Comparison of ENCODE assay signal across 23 cellular contexts in genomic region chr1:74592580-74593355, GRCh38.
"Had no signal": no experiment of that assay in that cellular context is flagged by ENCODE, and none has a peak within 500 bp of the region (broad histone marks: within the 10 kb centered on the region; RNA-seq: fewer than 3 reads in every experiment).

No MANE protein-coding gene starts in this region.

- H3K4me3 Mint-ChIP-seq: activated naive CD4-positive, alpha-beta T cell treated with anti-CD3 and anti-CD28 coated beads, Interleukin-2, amount 50 U/mL, for 24 hours; central memory CD8-positive, alpha-beta T cell; naive B cell; neural crest cell; stimulated activated naive CD8-positive, alpha-beta T cell treated with anti-CD3 and anti-CD28 coated beads, Interleukin-15, Interleukin-2, amounts not matched to agents 100 ng/mL and 50 ng/mL, for 24 hours had no signal

- H3K9me3 Mint-ChIP-seq: activated naive CD4-positive, alpha-beta T cell treated with anti-CD3 and anti-CD28 coated beads, Interleukin-2, amount 50 U/mL, for 24 hours; central memory CD8-positive, alpha-beta T cell; neural crest cell; stimulated activated naive CD8-positive, alpha-beta T cell treated with anti-CD3 and anti-CD28 coated beads, Interleukin-15, Interleukin-2, amounts not matched to agents 100 ng/mL and 50 ng/mL, for 24 hours had no signal

- H3K27ac Mint-ChIP-seq: activated naive CD4-positive, alpha-beta T cell treated with anti-CD3 and anti-CD28 coated beads, Interleukin-2, amount 50 U/mL, for 24 hours; naive B cell; stimulated activated naive CD8-positive, alpha-beta T cell treated with anti-CD3 and anti-CD28 coated beads, Interleukin-15, Interleukin-2, amounts not matched to agents 100 ng/mL and 50 ng/mL, for 24 hours had no signal

- H3K36me3 Mint-ChIP-seq: activated naive CD4-positive, alpha-beta T cell treated with anti-CD3 and anti-CD28 coated beads, Interleukin-2, amount 50 U/mL, for 24 hours; naive B cell had no signal

- H3K4me1 ChIP-seq: ascending aorta, gastrocnemius medialis, heart left ventricle, left lung, psoas muscle, transverse colon, vagina had no signal

- H3K27ac ChIP-seq: ascending aorta, gastrocnemius medialis, heart left ventricle, left lung, psoas muscle, transverse colon, vagina, VCaP had no signal

- ATAC-seq: gastrocnemius medialis, heart left ventricle, left lung, mucosa of descending colon, psoas muscle, right cardiac atrium had no signal

- H3K4me1 Mint-ChIP-seq: activated naive CD4-positive, alpha-beta T cell treated with anti-CD3 and anti-CD28 coated beads, Interleukin-2, amount 50 U/mL, for 24 hours; central memory CD8-positive, alpha-beta T cell; naive B cell had no signal

- H3K27me3 ChIP-seq: ascending aorta, gastrocnemius medialis, left lung, transverse colon, vagina had no signal

- H3K36me3 ChIP-seq: ascending aorta, gastrocnemius medialis, heart left ventricle, left lung, transverse colon, vagina had no signal

- H3K4me3 ChIP-seq: ascending aorta, gastrocnemius medialis, heart left ventricle, left lung, mucosa of descending colon, psoas muscle, transverse colon, vagina had no signal

- H3K27me3 Mint-ChIP-seq: central memory CD8-positive, alpha-beta T cell; stimulated activated naive CD8-positive, alpha-beta T cell treated with anti-CD3 and anti-CD28 coated beads, Interleukin-15, Interleukin-2, amounts not matched to agents 100 ng/mL and 50 ng/mL, for 24 hours had no signal

- DNase-seq: activated CD4-positive, alpha-beta T cell treated with anti-CD3 and anti-CD28 coated beads for 1 hour; activated gamma-delta T cell; cortex of kidney; gastrocnemius medialis; heart left ventricle; kidney; left lung; mammary epithelial cell; mucosa of descending colon; naive B cell; psoas muscle; right cardiac atrium; small intestine; stimulated activated CD4-positive, alpha-beta T cell treated with anti-CD3 and anti-CD28 coated beads, Interleukin-15, amount 100 ng/mL, for 24 hours; stimulated activated CD4-positive, alpha-beta T cell treated with anti-CD3 and anti-CD28 coated beads, Interleukin-2, amount 100 ng/mL, for 48 hours; transverse colon had no signal

- H3K9me3 ChIP-seq: ascending aorta, gastrocnemius medialis, heart left ventricle, left lung, mucosa of descending colon, psoas muscle, transverse colon, vagina had no signal
